ENCODE assay signal across 9 cellular contexts in genomic region chr5:178234753-178235599, GRCh38. TPM values are rescaled to one million over a fixed set of nuclear protein-coding genes. Genes with fewer than 3 reads are reported as not detected.
DNase-seq lines count a peak whose midpoint lies in the region; ATAC-seq and TF ChIP-seq lines count a peak whose summit lies in the region.
"Had no signal": no experiment of that assay in that cellular context is flagged by ENCODE, and none has a peak within 500 bp of the region (broad histone marks: within the 10 kb centered on the region; RNA-seq: fewer than 3 reads in every experiment).

No MANE protein-coding gene starts in this region.

- H3K27ac ChIP-seq in lower lobe of right lung, result no peak overlapping the region

- peaks cover 20% of the 10 kb centered on the region for H3K36me3 Mint-ChIP-seq in activated CD4-positive, alpha-beta T cell treated with anti-CD3 and anti-CD28 coated beads, Interleukin-2, amount 10 ng/mL, durations not matched to agents 24 days and 14 days (ENCODE audit: low read depth)

- H3K4me1 Mint-ChIP-seq in activated CD4-positive, alpha-beta T cell treated with anti-CD3 and anti-CD28 coated beads, Interleukin-2, amount 10 ng/mL, durations not matched to agents 24 days and 14 days, result peaks cover 51% of the 10 kb centered on the region

- H3K27ac Mint-ChIP-seq in activated CD4-positive, alpha-beta T cell treated with anti-CD3 and anti-CD28 coated beads, Interleukin-2, amount 10 ng/mL, durations not matched to agents 24 days and 14 days, result peak overlapping the region; percentile 35

- H3K4me1 ChIP-seq in lower lobe of right lung, result peaks cover 80% of the 10 kb centered on the region

- ATAC-seq in lower lobe of right lung, result peak; percentile 12 to 18
- no peak for ATAC-seq in HG03097 (IDR thresholded peaks at IDR 0.05; ENCODE audit: low FRiP score, unreplicated experiment)

- H3K36me3 ChIP-seq in lower lobe of right lung, result peaks cover 12% of the 10 kb centered on the region

- DNase-seq in activated gamma-delta T cell treated with Interleukin-2 at 50 U/mL for 16 hours (peak; percentile 78), activated gamma-delta T cell (lab: John Stamatoyannopoulos, UW) (no peak), NCI-H226 (peak; percentile 28), choroid plexus epithelial cell (ENCODE audit: low read depth) (peak; percentile 76), lower lobe of right lung (peak; percentile 81)
- DNase-seq in activated CD4-positive, alpha-beta T cell treated with anti-CD3 and anti-CD28 coated beads, Interleukin-2, amount 10 ng/mL, durations not matched to agents 24 days and 14 days, result peak; percentile 93
- peak; percentile 71 for DNase-seq in stimulated activated CD8-positive, alpha-beta memory T cell treated with anti-CD3 and anti-CD28 coated beads, Interleukin-12 subunit alpha, Interleukin-12 subunit beta, amount 100 ng/mL, for 1 hour (ENCODE audit: low read depth)

- no peaks in the 10 kb centered on the region for H3K27me3 Mint-ChIP-seq in activated CD4-positive, alpha-beta T cell treated with anti-CD3 and anti-CD28 coated beads, Interleukin-2, amount 10 ng/mL, durations not matched to agents 24 days and 14 days

- H3K9me3 Mint-ChIP-seq in activated CD4-positive, alpha-beta T cell treated with anti-CD3 and anti-CD28 coated beads, Interleukin-2, amount 10 ng/mL, durations not matched to agents 24 days and 14 days, result no peaks in the 10 kb centered on the region

- intact Hi-C loops in activated CD4-positive, alpha-beta T cell treated with anti-CD3 and anti-CD28 coated beads, Interleukin-2, amount 10 ng/mL, durations not matched to agents 24 days and 14 days (cut with micrococcal nuclease), result loop anchor here (5.0 to 10.0 kb wide), 3 partner anchors 317 to 1320 kb away; partner anchors contain the start of genes CLK4 and RUFY1
- intact Hi-C loops in lower lobe of right lung (cut with DNase I), result no loop called here

- TF ChIP-seq CTCF in choroid plexus epithelial cell (conservative IDR thresholded peaks at IDR 0.05; ENCODE audit: low read depth, low read length) (peak; percentile 88), lower lobe of right lung (IDR thresholded peaks at IDR 0.05) (peak; percentile 77)

- no peaks in the 10 kb centered on the region for H3K9me3 ChIP-seq in lower lobe of right lung

- no peaks in the 10 kb centered on the region for H3K27me3 ChIP-seq in lower lobe of right lung (ENCODE audit: low read depth)

- no peak overlapping the region for H3K4me3 ChIP-seq in choroid plexus epithelial cell (ENCODE audit: low read depth, low read length)
- H3K4me3 ChIP-seq in lower lobe of right lung, result no peak overlapping the region

- H3K4me3 Mint-ChIP-seq in activated CD4-positive, alpha-beta T cell treated with anti-CD3 and anti-CD28 coated beads, Interleukin-2, amount 10 ng/mL, durations not matched to agents 24 days and 14 days, result peak overlapping the region; percentile 13

RNA-seq across cellular contexts. Expression of gene PHYKPL, which starts 2.4 kb away (rescaled TPM):
- total RNA-seq in activated CD4-positive, alpha-beta T cell treated with anti-CD3 and anti-CD28 coated beads, Interleukin-2, amount 10 ng/mL, durations not matched to agents 24 days and 14 days, result 77.8 and 85.9 TPM in 2 replicates
- total RNA-seq in lower lobe of right lung, result 101 TPM

RNA-seq across cellular contexts. Expression of gene HNRNPAB, which starts 30.6 kb away (rescaled TPM):
- 492 and 507 TPM in 2 replicates for total RNA-seq in activated CD4-positive, alpha-beta T cell treated with anti-CD3 and anti-CD28 coated beads, Interleukin-2, amount 10 ng/mL, durations not matched to agents 24 days and 14 days
- total RNA-seq in lower lobe of right lung, result 102 TPM

RNA-seq across cellular contexts. Expression of gene GMCL2, which starts 47.8 kb away (rescaled TPM):
- total RNA-seq in activated CD4-positive, alpha-beta T cell treated with anti-CD3 and anti-CD28 coated beads, Interleukin-2, amount 10 ng/mL, durations not matched to agents 24 days and 14 days, result 0.07 TPM in 1 of 2 replicates, not detected in the other
- total RNA-seq in lower lobe of right lung, result not detected
- total RNA-seq: temporal lobe had no signal
